Comparison of ENCODE assay signal across 10 cellular contexts in the genomic region with DNA sequence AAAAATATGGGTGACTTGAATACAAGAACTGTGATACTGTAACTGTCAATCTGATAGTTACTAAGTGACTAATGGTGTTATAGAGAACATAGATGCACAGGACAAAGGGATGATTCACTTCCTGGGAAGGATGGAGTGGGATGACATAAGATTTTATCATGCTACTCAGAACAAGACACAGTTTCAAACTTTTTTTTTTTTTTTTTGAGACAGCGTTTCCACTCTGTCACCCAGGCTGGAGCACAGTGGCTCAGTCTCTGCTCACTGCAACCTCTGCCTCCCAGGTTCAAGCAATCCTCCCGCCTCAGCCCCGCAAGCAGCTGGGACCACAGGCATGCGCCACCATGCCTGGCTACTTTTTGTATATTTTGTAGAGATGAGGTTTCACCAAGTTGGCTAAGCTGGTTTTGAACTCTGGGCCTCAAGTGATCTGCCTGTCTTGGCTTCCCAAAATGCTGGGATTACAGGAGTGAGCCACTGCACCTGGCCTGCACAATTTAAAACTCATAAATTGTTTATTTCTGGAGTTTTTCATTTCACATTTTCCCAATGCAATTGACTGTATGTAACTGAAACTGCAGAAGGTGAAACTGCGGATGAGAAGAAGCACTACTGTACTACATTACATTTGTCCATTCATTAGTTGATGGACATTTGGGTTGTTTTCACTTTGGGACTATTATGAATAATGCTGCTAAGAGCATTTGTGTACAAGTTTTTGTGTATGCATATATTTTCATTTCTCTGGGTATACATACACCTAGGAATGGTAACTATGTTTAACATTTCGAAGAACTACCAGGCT. TPM values are rescaled to one million over a fixed set of nuclear protein-coding genes. Genes with fewer than 3 reads are reported as not detected.
A peak's percentile ranks its signal among the peaks of the same experiment; 100 is the strongest.
DNase-seq lines count a peak whose midpoint lies in the region; ATAC-seq and TF ChIP-seq lines count a peak whose summit lies in the region.
"Had no signal": no experiment of that assay in that cellular context is flagged by ENCODE, and none has a peak within 500 bp of the region (broad histone marks: within the 10 kb centered on the region; RNA-seq: fewer than 3 reads in every experiment).

No MANE protein-coding gene starts in this region.

- H3K4me3 ChIP-seq in mesodermal cell (ENCODE audit: extremely low read depth, insufficient read depth, low read length, poor library complexity, severe bottlenecking) = no peak overlapping the region
- H3K4me3 ChIP-seq: right atrium auricular region had no signal

- peaks cover 23% of the 10 kb centered on the region for H3K4me1 Mint-ChIP-seq in nephron progenitor cell

- H3K4me3 Mint-ChIP-seq in nephron progenitor cell = no peak overlapping the region

- peaks cover 10% of the 10 kb centered on the region for H3K27me3 Mint-ChIP-seq in nephron progenitor cell (ENCODE audit: low read depth, poor library complexity)

- DNase-seq in AG20443 (ENCODE audit: low spot score) = peak; percentile 24
- DNase-seq in NCI-H460 (ENCODE audit: extremely low read depth, low read depth) = peak; percentile 67
- DNase-seq in activated naive CD4-positive, alpha-beta T cell treated with anti-CD3 and anti-CD28 coated beads, Interleukin-2, amount 50 U/mL, for 16 hours = peak; percentile 62
- no peak for DNase-seq in NCI-H1436 treated with DMSO at 0.1 percent for 48 hours (lab: John Stamatoyannopoulos, UW)
- no peak for DNase-seq in nephron progenitor cell
- DNase-seq: central memory CD4-positive, alpha-beta T cell had no signal

- H3K4me1 ChIP-seq in mesodermal cell (ENCODE audit: control insufficient read depth, insufficient read depth, low read length, poor library complexity, severe bottlenecking) = peaks cover 24% of the 10 kb centered on the region
- H3K4me1 ChIP-seq: right atrium auricular region had no signal

- WGBS in mesodermal cell (ENCODE audit: insufficient coverage in 2 of 2), 2 experiments = 83 to 100% methylated on average over 5 of the region's 6 CpGs

- H3K9me3 ChIP-seq in mesodermal cell (ENCODE audit: control insufficient read depth, low read length) = no peaks in the 10 kb centered on the region
- H3K9me3 ChIP-seq: right atrium auricular region had no signal

- no peaks in the 10 kb centered on the region for H3K36me3 Mint-ChIP-seq in nephron progenitor cell (ENCODE audit: low read depth)

- TF ChIP-seq CTCF in nephron progenitor cell (IDR thresholded peaks at IDR 0.05) = no peak

- no peaks in the 10 kb centered on the region for H3K36me3 ChIP-seq in mesodermal cell (ENCODE audit: control insufficient read depth, insufficient read depth, low read length)
- H3K36me3 ChIP-seq: right atrium auricular region had no signal

- peaks cover 8% of the 10 kb centered on the region for H3K9me3 Mint-ChIP-seq in nephron progenitor cell

- H3K27ac Mint-ChIP-seq in nephron progenitor cell = no peak overlapping the region

- ATAC-seq in GM18511 (IDR thresholded peaks at IDR 0.05; ENCODE audit: unreplicated experiment) (no peak), HG03457 (IDR thresholded peaks at IDR 0.05; ENCODE audit: unreplicated experiment) (no peak)

- H3K27ac ChIP-seq in mesodermal cell (ENCODE audit: low read depth, low read length, severe bottlenecking) = peak overlapping the region; percentile 58
- H3K27ac ChIP-seq: right atrium auricular region had no signal

RNA-seq across cellular contexts. Expression of a gene that starts 40.6 kb away (rescaled TPM):
- total RNA-seq in NCI-H460 (2014; rRNA removed; shearing (Covaris generic)) = not detected in 2 replicates
- not detected in 2 replicates for polyA plus RNA-seq in NCI-H460 (2014; cell fraction: nucleus; rRNA removed)
- polyA plus RNA-seq in mesodermal cell (2013, experiment 1 of 2) = not detected
- not detected for polyA plus RNA-seq in mesodermal cell (2013, experiment 2 of 2)

RNA-seq across cellular contexts. Expression of a gene that starts 47.2 kb away (rescaled TPM):
- total RNA-seq in NCI-H460 (2014; rRNA removed; shearing (Covaris generic)) = 14.0 and 18.8 TPM in 2 replicates
- 5.9 and 8.8 TPM in 2 replicates for polyA plus RNA-seq in NCI-H460 (2014; cell fraction: nucleus; rRNA removed)
- 61.2 TPM for polyA plus RNA-seq in mesodermal cell (2013, experiment 1 of 2)
- 39.4 TPM for polyA plus RNA-seq in mesodermal cell (2013, experiment 2 of 2)

Comparison
In these comparisons a context has a peak if more than half of its experiments do, and no peak if none do; other contexts are left out.
1. DNase-seq: peak in AG20443 (single experiment), NCI-H460 (single experiment) and activated naive CD4-positive, alpha-beta T cell treated with anti-CD3 and anti-CD28 coated beads, Interleukin-2, amount 50 U/mL, for 16 hours (single experiment); none in NCI-H1436 treated with DMSO at 0.1 percent for 48 hours (single experiment) and nephron progenitor cell (single experiment).